In the genomic region with DNA sequence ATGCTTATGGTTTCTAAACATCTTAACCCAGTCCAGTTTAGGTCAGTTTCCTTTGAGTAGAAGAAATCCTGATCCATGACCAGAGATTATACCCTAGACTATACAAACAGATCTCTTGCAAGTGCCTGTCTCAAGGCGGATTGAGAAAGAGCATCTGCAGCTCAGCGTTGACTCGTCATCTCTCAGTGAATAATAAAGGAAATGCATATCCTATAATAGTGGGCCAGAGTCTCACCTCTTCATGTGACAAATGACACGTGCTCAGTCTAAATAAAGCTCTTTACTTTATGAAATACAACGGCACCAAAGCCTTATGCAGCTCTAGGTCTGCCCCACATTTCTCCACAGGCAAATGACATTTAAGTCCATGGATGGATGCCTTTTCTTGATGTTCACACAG, we compare ENCODE assay signal across 14 cellular contexts.
DNase-seq lines count a peak whose midpoint lies in the region; ATAC-seq and TF ChIP-seq lines count a peak whose summit lies in the region.
"Had no signal": no experiment of that assay in that cellular context is flagged by ENCODE, and none has a peak within 500 bp of the region (broad histone marks: within the 10 kb centered on the region; RNA-seq: fewer than 3 reads in every experiment).

No MANE protein-coding gene starts in this region.

- no peak overlapping the region for H3K4me3 ChIP-seq in SK-N-SH (ENCODE audit: low read depth in 2 of 2, low read length in 1 of 2)
- no peak overlapping the region for H3K4me3 ChIP-seq in naive thymus-derived CD4-positive, alpha-beta T cell (ENCODE audit: low read length)
- H3K4me3 ChIP-seq in thyroid gland (replicated peaks in 1 of 3): no peak overlapping the region
- H3K4me3 ChIP-seq: cardiac muscle cell, sigmoid colon, SJCRH30, thoracic aorta had no signal

- WGBS in SK-N-SH (ENCODE audit: low lambda C conversion rate): 28% methylated on average over 5 of the region's 5 CpGs
- 70% methylated on average over 5 of the region's 5 CpGs for WGBS in thyroid gland, 2 donors

- TF ChIP-seq RAD21 in SK-N-SH (IDR thresholded peaks at IDR 0.05; ENCODE audit: low read length): no peak

- H4K20me1 ChIP-seq in SK-N-SH (ENCODE audit: insufficient read depth): no peaks in the 10 kb centered on the region

- H3K36me3 ChIP-seq in SK-N-SH (replicated peaks in 1 of 2; ENCODE audit: control insufficient read depth in 1 of 2, insufficient read depth in 2 of 2, low read length in 1 of 2) (no peaks in the 10 kb centered on the region), thyroid gland (no peaks in the 10 kb centered on the region)
- H3K36me3 ChIP-seq in naive thymus-derived CD4-positive, alpha-beta T cell (ENCODE audit: control insufficient read depth in 2 of 3, insufficient read depth in 3 of 3, low read length in 3 of 3): no peaks in the 10 kb centered on the region
- H3K36me3 ChIP-seq: cardiac muscle cell, sigmoid colon, SJCRH30, thoracic aorta had no signal

- TF ChIP-seq CTCF in SK-N-SH (IDR thresholded peaks at IDR 0.05) (no peak), thyroid gland (IDR thresholded peaks at IDR 0.05) (no peak)

- H3K79me2 ChIP-seq in SK-N-SH (ENCODE audit: insufficient read depth): no peaks in the 10 kb centered on the region

- POLR2A ChIA-PET in SK-N-SH (lab: Yijun Ruan, JAX): no interaction called here
- POLR2A ChIA-PET in naive thymus-derived CD4-positive, alpha-beta T cell (lab: Charles Lee): no interaction called here

- CTCF ChIA-PET in SK-N-SH (lab: Yijun Ruan, JAX): interaction anchor here (1.1 to 1.2 kb wide), 3 partner anchors 10 to 17 kb away, joined by 3 to 4 read pairs (median 4); no protein-coding TSS in a partner anchor
- CTCF ChIA-PET in naive thymus-derived CD4-positive, alpha-beta T cell (lab: Charles Lee): interaction anchor here (0.7 kb wide), 1 partner anchor 22 kb away, joined by 4 read pairs; no protein-coding TSS in a partner anchor

- H3K9me2 ChIP-seq in SK-N-SH: no peaks in the 10 kb centered on the region

- H3K36me3 Mint-ChIP-seq in naive thymus-derived CD4-positive, alpha-beta T cell: peaks cover 0 to 13% (median 0%) of the 10 kb centered on the region in 5 donors

- H3K4me3 Mint-ChIP-seq in naive thymus-derived CD4-positive, alpha-beta T cell: no peak overlapping the region

- peaks cover 0 to 8% (median 0%) of the 10 kb centered on the region in 11 donors for H3K9me3 Mint-ChIP-seq in naive thymus-derived CD4-positive, alpha-beta T cell

- H3K4me2 ChIP-seq in SK-N-SH: no peak overlapping the region

- intact Hi-C loops in naive thymus-derived CD4-positive, alpha-beta T cell (cut with micrococcal nuclease): no loop called here
- intact Hi-C loops in left colon (cut with DNase I, micrococcal nuclease) (no loop called here), thyroid gland (cut with DNase I) (no loop called here)

- H2AFZ ChIP-seq in SK-N-SH (ENCODE audit: low read depth): no peak overlapping the region; the same call in 1 of the 2 replicates

- H3K27me3 ChIP-seq in SK-N-SH (ENCODE audit: insufficient read depth) (no peaks in the 10 kb centered on the region), thyroid gland (no peaks in the 10 kb centered on the region)
- no peaks in the 10 kb centered on the region for H3K27me3 ChIP-seq in naive thymus-derived CD4-positive, alpha-beta T cell (ENCODE audit: control insufficient read depth in 2 of 2, insufficient read depth in 2 of 2, low read length in 2 of 2)
- H3K27me3 ChIP-seq: cardiac muscle cell, sigmoid colon, SJCRH30 had no signal

- H3K4me1 ChIP-seq in SK-N-SH (ENCODE audit: control insufficient read depth in 1 of 2, insufficient read depth in 2 of 2, low read depth in 1 of 2, low read length in 1 of 2) (no peaks in the 10 kb centered on the region), thyroid gland (peaks cover 0 to 2% of the 10 kb centered on the region in 2 donors)
- peaks cover 0 to 5% of the 10 kb centered on the region in 2 donors for H3K4me1 ChIP-seq in naive thymus-derived CD4-positive, alpha-beta T cell (ENCODE audit: control insufficient read depth in 2 of 2, insufficient read depth in 2 of 2, low read length in 2 of 2)
- H3K4me1 ChIP-seq: SJCRH30 had no signal

- TF ChIP-seq EP300 in SK-N-SH (IDR thresholded peaks at IDR 0.05; ENCODE audit: borderline replicate concordance in 1 of 2, low read depth in 1 of 2, low read length in 1 of 2): no peak

- H3K4me1 Mint-ChIP-seq in naive thymus-derived CD4-positive, alpha-beta T cell: peaks cover 0 to 38% (median 4%) of the 10 kb centered on the region in 7 donors

- peaks cover 0 to 9% (median 0%) of the 10 kb centered on the region in 5 donors for H3K27me3 Mint-ChIP-seq in naive thymus-derived CD4-positive, alpha-beta T cell

- no peaks in the 10 kb centered on the region for H3F3A ChIP-seq in SK-N-SH (replicated peaks; ENCODE audit: insufficient read depth)

- no peak overlapping the region for H3K9ac ChIP-seq in SK-N-SH

- H3K27ac ChIP-seq in SK-N-SH (ENCODE audit: low read depth in 2 of 2, low read length in 1 of 2) (no peak overlapping the region), thyroid gland (no peak overlapping the region)
- no peak overlapping the region for H3K27ac ChIP-seq in naive thymus-derived CD4-positive, alpha-beta T cell (ENCODE audit: low read depth, low read length)
- H3K27ac ChIP-seq: cardiac muscle cell, sigmoid colon, SJCRH30, thoracic aorta had no signal

- H3K9me3 ChIP-seq in SK-N-SH: no peaks in the 10 kb centered on the region
- H3K9me3 ChIP-seq in naive thymus-derived CD4-positive, alpha-beta T cell (ENCODE audit: control insufficient read depth in 2 of 3, low read length in 3 of 3): no peaks in the 10 kb centered on the region
- H3K9me3 ChIP-seq in thyroid gland: no peaks in the 10 kb centered on the region
- H3K9me3 ChIP-seq: sigmoid colon, SJCRH30, thoracic aorta had no signal

- ATAC-seq in HG03469 (IDR thresholded peaks at IDR 0.05; ENCODE audit: unreplicated experiment) (peak; percentile 56), left colon (no peak)
- ATAC-seq in naive thymus-derived CD4-positive, alpha-beta T cell: peak; percentile 60

- DNase-seq in NCI-H82 (lab: John Stamatoyannopoulos, UW): peak; percentile 42
- DNase-seq in NCI-H82 treated with DMSO at 0.1 percent for 48 hours (lab: John Stamatoyannopoulos, UW; ENCODE audit: unreplicated experiment): no peak
- no peak for DNase-seq in SK-N-SH
- DNase-seq in naive thymus-derived CD4-positive, alpha-beta T cell: no peak
- DNase-seq in left colon: no peak
- no peak for DNase-seq in thyroid gland
- DNase-seq in midbrain (lab: John Stamatoyannopoulos, UW): no peak
- DNase-seq: ACHN; activated CD4-positive, CD25-positive, alpha-beta regulatory T cell treated with anti-CD3 and anti-CD28 coated beads, Interleukin-2, amount 50 U/mL, for 72 hours; sigmoid colon had no signal

- H3K27ac Mint-ChIP-seq in naive thymus-derived CD4-positive, alpha-beta T cell: no peak overlapping the region

- TF ChIP-seq POLR2A in thyroid gland (IDR thresholded peaks at IDR 0.05): no peak

TF ChIP-seq in SK-N-SH, 30 proteins besides CTCF, POLR2A, EP300 and RAD21 (continues in another document):
- no peak for TF ChIP-seq FOXJ3 (CRISPR knock-in tag; IDR thresholded peaks at IDR 0.05)
- TF ChIP-seq FOSL2 (IDR thresholded peaks at IDR 0.05; ENCODE audit: borderline replicate concordance, low read depth): 0 out of 2 replicates have a peak, but pooled peaks have one; percentile 47
- no peak for TF ChIP-seq RXRA (IDR thresholded peaks at IDR 0.05; ENCODE audit: borderline replicate concordance, low read depth)
- TF ChIP-seq MEF2A (IDR thresholded peaks at IDR 0.05; ENCODE audit: borderline replicate concordance, low read depth): no peak
- TF ChIP-seq FOXM1 (IDR thresholded peaks at IDR 0.05; ENCODE audit: low read depth): no peak
- peak; percentile 59 for TF ChIP-seq TCF12 (IDR thresholded peaks at IDR 0.05)
- TF ChIP-seq MAX (IDR thresholded peaks at IDR 0.05; ENCODE audit: low read depth): peak; percentile 68
- TF ChIP-seq, protein P1, sequence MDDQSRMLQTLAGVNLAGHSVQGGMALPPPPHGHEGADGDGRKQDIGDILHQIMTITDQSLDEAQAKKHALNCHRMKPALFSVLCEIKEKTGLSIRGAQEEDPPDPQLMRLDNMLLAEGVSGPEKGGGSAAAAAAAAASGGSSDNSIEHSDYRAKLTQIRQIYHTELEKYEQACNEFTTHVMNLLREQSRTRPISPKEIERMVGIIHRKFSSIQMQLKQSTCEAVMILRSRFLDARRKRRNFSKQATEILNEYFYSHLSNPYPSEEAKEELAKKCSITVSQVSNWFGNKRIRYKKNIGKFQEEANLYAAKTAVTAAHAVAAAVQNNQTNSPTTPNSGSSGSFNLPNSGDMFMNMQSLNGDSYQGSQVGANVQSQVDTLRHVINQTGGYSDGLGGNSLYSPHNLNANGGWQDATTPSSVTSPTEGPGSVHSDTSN (IDR thresholded peaks at IDR 0.05): peak; percentile 29; the same call in 1 of the 2 replicates
- no peak for TF ChIP-seq SIN3A (IDR thresholded peaks at IDR 0.05; ENCODE audit: borderline replicate concordance, low read depth, low read length)
- TF ChIP-seq NFIC (IDR thresholded peaks at IDR 0.05; ENCODE audit: borderline replicate concordance): no peak
- no peak for TF ChIP-seq POLR2AphosphoS5 (IDR thresholded peaks at IDR 0.05; ENCODE audit: low read depth, low read length)
- TF ChIP-seq CHD2 (IDR thresholded peaks at IDR 0.05; ENCODE audit: low read length, partially characterized antibody): no peak
- no peak for TF ChIP-seq RCOR1 (IDR thresholded peaks at IDR 0.05; ENCODE audit: low read length)
- no peak for TF ChIP-seq USF1 (IDR thresholded peaks at IDR 0.05; ENCODE audit: borderline replicate concordance, low read depth)
